In genomic region chrX:12844319-12844718, GRCh38 we compare ENCODE assay signal across 12 cellular contexts. TPM values are rescaled to one million over a fixed set of nuclear protein-coding genes. Genes with fewer than 3 reads are reported as not detected.
DNase-seq lines count a peak whose midpoint lies in the region; ATAC-seq, FAIRE-seq and TF ChIP-seq lines count a peak whose summit lies in the region.
"Had no signal": no experiment of that assay in that cellular context is flagged by ENCODE, and none has a peak within 500 bp of the region (broad histone marks: within the 10 kb centered on the region; RNA-seq: fewer than 3 reads in every experiment).

No MANE protein-coding gene starts in this region.

- ATAC-seq in GM21825 (IDR thresholded peaks at IDR 0.05; ENCODE audit: unreplicated experiment) (peak; percentile 29), pancreas (no peak), natural killer cell (no peak)

- intact Hi-C loops in pancreas (cut with DNase I) (no loop called here), natural killer cell (cut with micrococcal nuclease) (no loop called here)

- H3K27me3 ChIP-seq in pancreas, result peaks cover 0 to 4% (median 2%) of the 10 kb centered on the region in 4 donors

- peak overlapping the region; percentile 9 for H3K4me3 Mint-ChIP-seq in activated T-cell treated with anti-CD3 and anti-CD28 coated beads, Interleukin-2, amount 50 U/mL, for 24 hours
- H3K4me3 Mint-ChIP-seq in IgD-negative memory B cell, result peak overlapping the region in 3 of 4 donors; percentile 61 to 84 (median 71)
- no peak overlapping the region for H3K4me3 Mint-ChIP-seq in natural killer cell

- peaks cover 33% of the 10 kb centered on the region for H3K27me3 Mint-ChIP-seq in activated T-cell treated with anti-CD3 and anti-CD28 coated beads, Interleukin-2, amount 50 U/mL, for 24 hours
- H3K27me3 Mint-ChIP-seq in IgD-negative memory B cell (no peaks in the 10 kb centered on the region), natural killer cell (ENCODE audit: low read depth in 2 of 2) (peaks cover 0 to 11% of the 10 kb centered on the region in 2 donors)

- H3K4me3 ChIP-seq in pancreas, result no peak overlapping the region
- H3K4me3 ChIP-seq: thoracic aorta had no signal

- peaks cover 17% of the 10 kb centered on the region for H3K4me1 Mint-ChIP-seq in activated T-cell treated with anti-CD3 and anti-CD28 coated beads, Interleukin-2, amount 50 U/mL, for 24 hours (ENCODE audit: low read depth)
- H3K4me1 Mint-ChIP-seq in IgD-negative memory B cell, result peaks cover 7 to 12% (median 10%) of the 10 kb centered on the region in 3 donors
- no peaks in the 10 kb centered on the region for H3K4me1 Mint-ChIP-seq in natural killer cell

- WGBS in pancreas, 2 donors, result 33 to 50% methylated on average over 3 of the region's 3 CpGs

- H3K27ac Mint-ChIP-seq in activated T-cell treated with anti-CD3 and anti-CD28 coated beads, Interleukin-2, amount 50 U/mL, for 24 hours, result peak overlapping the region; percentile 66
- peak overlapping the region; percentile 75 to 89 (median 79) for H3K27ac Mint-ChIP-seq in IgD-negative memory B cell
- peak overlapping the region in 1 of 2 donors; percentile 22 for H3K27ac Mint-ChIP-seq in natural killer cell

- no peak for TF ChIP-seq CTCF in pancreas (IDR thresholded peaks at IDR 0.05)
- no peak for TF ChIP-seq CTCF in natural killer cell (IDR thresholded peaks at IDR 0.05)

- peaks cover 1% of the 10 kb centered on the region for H3K9me3 Mint-ChIP-seq in activated T-cell treated with anti-CD3 and anti-CD28 coated beads, Interleukin-2, amount 50 U/mL, for 24 hours
- H3K9me3 Mint-ChIP-seq in IgD-negative memory B cell, result peaks cover 0 to under 1% (median 0%) of the 10 kb centered on the region in 3 donors
- H3K9me3 Mint-ChIP-seq in natural killer cell, result no peaks in the 10 kb centered on the region

- H3K36me3 Mint-ChIP-seq in activated T-cell treated with anti-CD3 and anti-CD28 coated beads, Interleukin-2, amount 50 U/mL, for 24 hours (ENCODE audit: low read depth), result no peaks in the 10 kb centered on the region
- H3K36me3 Mint-ChIP-seq in IgD-negative memory B cell (peaks cover under 1% of the 10 kb centered on the region), natural killer cell (no peaks in the 10 kb centered on the region)

- DNase-seq in activated T-cell treated with anti-CD3 and anti-CD28 coated beads, Interleukin-2, amount 50 U/mL, for 24 hours, result no peak
- DNase-seq in activated T-cell treated with anti-CD3 and anti-CD28 coated beads, Interleukin-2, amount 50 U/mL, for 1 hour, result no peak
- DNase-seq in pancreas (no peak), kidney glomerular epithelial cell (lab: John Stamatoyannopoulos, UW) (no peak), natural killer cell (no peak), NCI-H187 (lab: John Stamatoyannopoulos, UW) (no peak)
- DNase-seq: ACHN, occipital lobe, SW 1271 had no signal

- no peaks in the 10 kb centered on the region for H3K9me3 ChIP-seq in pancreas
- H3K9me3 ChIP-seq: thoracic aorta had no signal

- peak; percentile 9 for FAIRE-seq in pancreas (lab: Jason Lieb, UNC)

- H3K27ac ChIP-seq in pancreas, result no peak overlapping the region
- H3K27ac ChIP-seq: thoracic aorta had no signal

- H3K4me1 ChIP-seq in pancreas, result no peaks in the 10 kb centered on the region

- H3K36me3 ChIP-seq in pancreas, result no peaks in the 10 kb centered on the region
- H3K36me3 ChIP-seq: thoracic aorta had no signal

RNA-seq across cellular contexts. Expression of gene TLR7, which starts 22.6 kb away (rescaled TPM):
- polyA plus RNA-seq in IgD-negative memory B cell (26.1 TPM), pancreas (under 1 TPM; 0.08 to 0.09 TPM)
- total RNA-seq in pancreas (1 to 10 TPM in 2 of 6 donors, under 1 TPM in 4; 0.05 to 5.1 (median 0.22) TPM), natural killer cell (under 1 TPM; 0.14 to 0.73 (median 0.55) TPM)

RNA-seq across cellular contexts. Expression of gene PRPS2, which starts 53.1 kb away (rescaled TPM):
- 36.9 TPM for polyA plus RNA-seq in IgD-negative memory B cell
- 10 to 100 TPM; 32.6 to 57.7 (median 42.6) TPM for total RNA-seq in pancreas
- polyA plus RNA-seq in pancreas, result 10 to 100 TPM; 19.3 to 21.4 TPM
- 10 to 100 TPM; 18.9 to 20.4 (median 20.1) TPM for total RNA-seq in natural killer cell
